Comparison of ENCODE assay signal across 2 cellular contexts in the genomic region with DNA sequence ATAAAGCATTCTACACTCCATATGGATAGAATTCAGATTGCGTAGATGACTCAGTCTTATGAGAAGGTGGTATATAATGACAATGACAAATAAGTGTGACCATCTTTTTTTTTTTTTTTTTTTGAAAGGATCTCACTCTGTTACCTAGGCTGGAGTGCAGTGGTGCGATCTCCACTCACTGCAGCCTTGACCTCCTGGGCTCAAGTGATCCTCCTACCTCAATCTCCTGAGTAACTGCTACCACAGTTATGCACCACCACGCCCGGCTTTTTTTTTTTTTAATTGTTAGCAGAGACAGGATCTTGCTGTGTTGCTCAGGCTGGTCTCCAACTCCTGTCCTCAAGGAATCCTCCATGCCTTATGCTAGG.
TF ChIP-seq lines count a peak whose summit lies in the region.

No MANE protein-coding gene starts in this region.

TF ChIP-seq in IMR-90, 13 proteins besides CTCF, POLR2A, EP300 and RAD21:
- TF ChIP-seq, protein P1, sequence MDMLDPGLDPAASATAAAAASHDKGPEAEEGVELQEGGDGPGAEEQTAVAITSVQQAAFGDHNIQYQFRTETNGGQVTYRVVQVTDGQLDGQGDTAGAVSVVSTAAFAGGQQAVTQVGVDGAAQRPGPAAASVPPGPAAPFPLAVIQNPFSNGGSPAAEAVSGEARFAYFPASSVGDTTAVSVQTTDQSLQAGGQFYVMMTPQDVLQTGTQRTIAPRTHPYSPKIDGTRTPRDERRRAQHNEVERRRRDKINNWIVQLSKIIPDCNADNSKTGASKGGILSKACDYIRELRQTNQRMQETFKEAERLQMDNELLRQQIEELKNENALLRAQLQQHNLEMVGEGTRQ (IDR thresholded peaks at IDR 0.05; ENCODE audit: low read depth, low read length) = no peak
- TF ChIP-seq NFE2L2 (IDR thresholded peaks at IDR 0.05; ENCODE audit: low read depth, low read length) (no peak), RCOR1 (IDR thresholded peaks at IDR 0.05; ENCODE audit: insufficient replicate concordance, low read length) (no peak), BHLHE40 (IDR thresholded peaks at IDR 0.05; ENCODE audit: low read depth, low read length) (no peak), FOS (IDR thresholded peaks at IDR 0.05; ENCODE audit: low read depth, low read length) (no peak)

TF ChIP-seq in GM12878, 131 proteins besides CTCF, POLR2A, EP300 and RAD21:
- TF ChIP-seq SMC3 (IDR thresholded peaks at IDR 0.05; ENCODE audit: borderline replicate concordance, low read length) (no peak), CBX5 (IDR thresholded peaks at IDR 0.05; ENCODE audit: low read depth) (no peak), BRCA1 (IDR thresholded peaks at IDR 0.05; ENCODE audit: low read depth, low read length) (no peak)
- TF ChIP-seq, protein P2, sequence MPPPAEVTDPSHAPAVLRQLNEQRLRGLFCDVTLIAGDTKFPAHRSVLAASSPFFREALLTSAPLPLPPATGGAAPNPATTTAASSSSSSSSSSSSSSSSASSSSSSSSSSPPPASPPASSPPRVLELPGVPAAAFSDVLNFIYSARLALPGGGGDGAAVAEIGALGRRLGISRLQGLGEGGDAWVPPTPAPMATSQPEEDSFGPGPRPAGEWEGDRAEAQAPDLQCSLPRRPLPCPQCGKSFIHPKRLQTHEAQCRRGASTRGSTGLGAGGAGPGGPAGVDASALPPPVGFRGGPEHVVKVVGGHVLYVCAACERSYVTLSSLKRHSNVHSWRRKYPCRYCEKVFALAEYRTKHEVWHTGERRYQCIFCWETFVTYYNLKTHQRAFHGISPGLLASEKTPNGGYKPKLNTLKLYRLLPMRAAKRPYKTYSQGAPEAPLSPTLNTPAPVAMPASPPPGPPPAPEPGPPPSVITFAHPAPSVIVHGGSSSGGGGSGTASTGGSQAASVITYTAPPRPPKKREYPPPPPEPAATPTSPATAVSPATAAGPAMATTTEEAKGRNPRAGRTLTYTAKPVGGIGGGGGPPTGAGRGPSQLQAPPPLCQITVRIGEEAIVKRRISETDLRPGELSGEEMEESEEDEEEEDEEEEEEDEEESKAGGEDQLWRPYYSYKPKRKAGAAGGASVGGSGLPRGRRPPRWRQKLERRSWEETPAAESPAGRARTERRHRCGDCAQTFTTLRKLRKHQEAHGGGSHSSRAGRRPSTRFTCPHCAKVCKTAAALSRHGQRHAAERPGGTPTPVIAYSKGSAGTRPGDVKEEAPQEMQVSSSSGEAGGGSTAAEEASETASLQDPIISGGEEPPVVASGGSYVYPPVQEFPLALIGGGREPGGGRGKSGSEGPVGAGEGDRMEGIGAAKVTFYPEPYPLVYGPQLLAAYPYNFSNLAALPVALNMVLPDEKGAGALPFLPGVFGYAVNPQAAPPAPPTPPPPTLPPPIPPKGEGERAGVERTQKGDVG (CRISPR knock-in tag; IDR thresholded peaks at IDR 0.05) = no peak
